1 cellular context compared by ENCODE assay signal in genomic region chr5:126971455-126972019, GRCh38.
TF ChIP-seq lines count a peak whose summit lies in the region.

No MANE protein-coding gene starts in this region.

TF ChIP-seq in SK-N-SH treated with all-trans-retinoic acid at 6 μM for 48 hours, 23 proteins besides CTCF, POLR2A, EP300 and RAD21 (continued from another document):
- TF ChIP-seq TSHZ2 (CRISPR knock-in tag; IDR thresholded peaks at IDR 0.05) (no peak), RARB (CRISPR knock-in tag; IDR thresholded peaks at IDR 0.05) (no peak), ZNF8 (CRISPR knock-in tag; IDR thresholded peaks at IDR 0.05) (no peak), GLIS3 (CRISPR knock-in tag; IDR thresholded peaks at IDR 0.05) (no peak), PATZ1 (CRISPR knock-in tag; IDR thresholded peaks at IDR 0.05; ENCODE audit: borderline replicate concordance) (no peak), ZFP30 (CRISPR knock-in tag; IDR thresholded peaks at IDR 0.05) (no peak), POU6F1 (CRISPR knock-in tag; IDR thresholded peaks at IDR 0.05; ENCODE audit: borderline replicate concordance, low read depth) (no peak), ZC3H10 (CRISPR knock-in tag; IDR thresholded peaks at IDR 0.05) (no peak)
TF ChIP-seq in SK-N-SH treated with all-trans-retinoic acid at 6 μM for 48 hours: peak in this region for 0.
